ENCODE assay signal across 1 cellular context in the genomic region with DNA sequence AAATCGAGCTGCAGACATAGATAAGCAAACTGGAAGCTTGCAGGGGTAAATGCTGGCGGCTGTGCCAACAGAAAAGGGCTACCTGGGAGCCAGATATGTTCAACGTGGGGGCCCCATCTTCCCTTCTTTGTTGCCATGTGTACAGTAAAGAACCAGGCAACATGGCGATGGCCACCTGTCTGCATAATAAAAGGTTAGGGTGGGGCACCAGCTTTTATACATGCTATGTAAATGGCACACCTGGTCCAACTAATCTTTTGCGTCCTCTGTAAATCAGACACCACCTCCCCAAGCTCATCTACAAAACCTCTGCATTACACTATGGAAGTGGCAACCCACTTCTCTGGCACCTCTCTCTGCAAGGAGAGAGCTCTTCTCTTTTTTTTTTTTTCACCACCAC.
TF ChIP-seq lines count a peak whose summit lies in the region.

No MANE protein-coding gene starts in this region.

TF ChIP-seq in WTC11, 78 proteins besides CTCF, POLR2A, EP300 and RAD21 (continued from another document):
- TF ChIP-seq, protein P1, sequence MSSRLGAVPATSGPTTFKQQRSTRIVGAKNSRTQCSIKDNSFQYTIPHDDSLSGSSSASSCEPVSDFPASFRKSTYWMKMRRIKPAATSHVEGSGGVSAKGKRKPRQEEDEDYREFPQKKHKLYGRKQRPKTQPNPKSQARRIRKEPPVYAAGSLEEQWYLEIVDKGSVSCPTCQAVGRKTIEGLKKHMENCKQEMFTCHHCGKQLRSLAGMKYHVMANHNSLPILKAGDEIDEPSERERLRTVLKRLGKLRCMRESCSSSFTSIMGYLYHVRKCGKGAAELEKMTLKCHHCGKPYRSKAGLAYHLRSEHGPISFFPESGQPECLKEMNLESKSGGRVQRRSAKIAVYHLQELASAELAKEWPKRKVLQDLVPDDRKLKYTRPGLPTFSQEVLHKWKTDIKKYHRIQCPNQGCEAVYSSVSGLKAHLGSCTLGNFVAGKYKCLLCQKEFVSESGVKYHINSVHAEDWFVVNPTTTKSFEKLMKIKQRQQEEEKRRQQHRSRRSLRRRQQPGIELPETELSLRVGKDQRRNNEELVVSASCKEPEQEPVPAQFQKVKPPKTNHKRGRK (CRISPR knock-in tag; IDR thresholded peaks at IDR 0.05; ENCODE audit: borderline replicate concordance) = no peak
